12 cellular contexts compared by ENCODE assay signal in the genomic region with DNA sequence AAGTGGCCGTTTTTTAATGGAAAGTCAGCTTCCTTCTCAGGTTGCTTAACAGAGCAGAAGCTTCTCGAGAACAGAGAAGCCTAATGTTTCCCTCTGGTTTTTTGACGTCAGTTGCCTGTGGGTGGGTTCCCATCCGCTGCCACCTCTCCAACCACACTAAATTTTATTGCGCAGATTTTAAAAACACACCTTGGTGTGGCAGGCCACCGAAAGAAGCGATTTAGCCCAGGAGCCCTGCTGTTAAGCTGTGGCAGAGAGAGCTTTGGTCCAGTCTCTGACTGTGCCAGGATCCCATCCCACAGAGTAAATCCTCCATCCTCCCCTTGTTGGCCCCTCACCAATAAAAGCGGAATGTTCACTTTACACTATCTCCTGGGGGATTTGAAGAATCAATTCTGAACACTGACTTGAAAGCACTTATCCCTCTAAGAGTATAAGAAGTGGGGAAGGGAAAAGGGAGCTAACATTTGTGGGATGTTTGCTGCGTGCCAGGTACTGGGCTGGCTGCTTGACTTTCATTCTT.
DNase-seq lines count a peak whose midpoint lies in the region; TF ChIP-seq lines count a peak whose summit lies in the region.
"Had no signal": no experiment of that assay in that cellular context is flagged by ENCODE, and none has a peak within 500 bp of the region (broad histone marks: within the 10 kb centered on the region; RNA-seq: fewer than 3 reads in every experiment).

No MANE protein-coding gene starts in this region.

- no peaks in the 10 kb centered on the region for H3K9me3 ChIP-seq in BE2C
- no peaks in the 10 kb centered on the region for H3K9me3 ChIP-seq in Caco-2

- no peak for TF ChIP-seq CTCF in BE2C (IDR thresholded peaks at IDR 0.05; ENCODE audit: low read depth, low read length)
- no peak for TF ChIP-seq CTCF in glutamatergic neuron (IDR thresholded peaks at IDR 0.05; ENCODE audit: partially characterized antibody, unreplicated experiment)
- no peak for TF ChIP-seq CTCF in progenitor cell of endocrine pancreas (IDR thresholded peaks at IDR 0.05; ENCODE audit: unreplicated experiment)
- no peak for TF ChIP-seq CTCF in Caco-2 (IDR thresholded peaks at IDR 0.05; ENCODE audit: insufficient read depth in 1 of 2, low read depth in 1 of 2, low read length in 1 of 2, severe bottlenecking in 1 of 2, unreplicated experiment in 1 of 2)
- TF ChIP-seq CTCF in GM13977 (IDR thresholded peaks at IDR 0.05; ENCODE audit: extremely low read depth, insufficient read depth, missing control alignments) = no peak

- BruUV-seq in Caco-2 (replicated peaks; lab: Mats Ljungman, UMichigan) = no TSS peak

- intact Hi-C loops in Caco-2 (cut with micrococcal nuclease; ENCODE audit: unreplicated experiment) = no loop called here

- in situ Hi-C loops in SK-MEL-5 (cut with HindIII; ENCODE audit: low pct_unique_long_range_greater_than_20kb, low sequenced_read_pairs) = no loop called here
- in situ Hi-C loops in GM13977 (cut with MboI; ENCODE audit: low pct_unique_long_range_greater_than_20kb, low sequenced_read_pairs, unreplicated experiment) = no loop called here

- CTCF ChIA-PET in Caco-2 (lab: Charles Lee) = no interaction called here

- H3K27me3 ChIP-seq in BE2C (no peaks in the 10 kb centered on the region), Caco-2 (replicated peaks; ENCODE audit: control insufficient read depth, insufficient read depth, low read length) (no peaks in the 10 kb centered on the region)

- H3K4me1 Mint-ChIP-seq in glutamatergic neuron (ENCODE audit: low read depth, unreplicated experiment) (peaks cover 56% of the 10 kb centered on the region), progenitor cell of endocrine pancreas (ENCODE audit: low read depth) (peaks cover 68% of the 10 kb centered on the region), Caco-2 (ENCODE audit: low read depth, unreplicated experiment) (peaks cover 20% of the 10 kb centered on the region)

- no peaks in the 10 kb centered on the region for H3K36me3 Mint-ChIP-seq in glutamatergic neuron (ENCODE audit: unreplicated experiment)
- H3K36me3 Mint-ChIP-seq in progenitor cell of endocrine pancreas (ENCODE audit: insufficient read depth) = peaks cover 2% of the 10 kb centered on the region
- H3K36me3 Mint-ChIP-seq in Caco-2 (ENCODE audit: insufficient read depth, unreplicated experiment) = no peaks in the 10 kb centered on the region

- H3K4me3 Mint-ChIP-seq in glutamatergic neuron (ENCODE audit: unreplicated experiment) = peak overlapping the region; percentile 73
- peak overlapping the region; percentile 7 for H3K4me3 Mint-ChIP-seq in progenitor cell of endocrine pancreas (ENCODE audit: low read depth)
- no peak overlapping the region for H3K4me3 Mint-ChIP-seq in Caco-2 (ENCODE audit: unreplicated experiment)

- H3K4me3 ChIP-seq in BE2C (ENCODE audit: low read depth, low read length) = peak overlapping the region; percentile 31
- H3K4me3 ChIP-seq in Caco-2 (ENCODE audit: low read depth, low read length) = no peak overlapping the region

- H3K9me3 Mint-ChIP-seq in glutamatergic neuron (ENCODE audit: unreplicated experiment) (peaks cover 7% of the 10 kb centered on the region), progenitor cell of endocrine pancreas (ENCODE audit: low read depth) (peaks cover 5% of the 10 kb centered on the region), Caco-2 (ENCODE audit: unreplicated experiment) (no peaks in the 10 kb centered on the region)

- DNase-seq in BE2C (peak; percentile 44), SK-MEL-5 (ENCODE audit: low read depth, low spot score) (peak; percentile 87), glutamatergic neuron (no peak), progenitor cell of endocrine pancreas (ENCODE audit: low spot score, unreplicated experiment) (no peak), Caco-2 (no peak), SHP77 (lab: John Stamatoyannopoulos, UW) (no peak), NCI-H1105 treated with DMSO at 0.1 percent for 48 hours (lab: John Stamatoyannopoulos, UW) (no peak), GM13977 (ENCODE audit: low spot score) (no peak)
- DNase-seq: activated CD4-positive, CD25-positive, alpha-beta regulatory T cell treated with anti-CD3 and anti-CD28 coated beads, Interleukin-2, amount 50 U/mL, for 72 hours; activated naive CD4-positive, alpha-beta T cell; effector CD4-positive, alpha-beta T cell; NCI-H2171 had no signal

- H3K27me3 Mint-ChIP-seq in glutamatergic neuron (ENCODE audit: unreplicated experiment) = peaks cover 2% of the 10 kb centered on the region
- no peaks in the 10 kb centered on the region for H3K27me3 Mint-ChIP-seq in progenitor cell of endocrine pancreas
- H3K27me3 Mint-ChIP-seq in Caco-2 (ENCODE audit: insufficient read depth, unreplicated experiment) = no peaks in the 10 kb centered on the region

- POLR2A ChIA-PET in Caco-2 (lab: Charles Lee) = no interaction called here

- peaks cover 66% of the 10 kb centered on the region for H3K4me1 ChIP-seq in BE2C
- peaks cover 32% of the 10 kb centered on the region for H3K4me1 ChIP-seq in Caco-2

- H3K36me3 ChIP-seq in BE2C = no peaks in the 10 kb centered on the region
- no peaks in the 10 kb centered on the region for H3K36me3 ChIP-seq in Caco-2 (ENCODE audit: control insufficient read depth, insufficient read depth, low read length)

- H3K27ac Mint-ChIP-seq in glutamatergic neuron (ENCODE audit: unreplicated experiment) = peak overlapping the region; percentile 95
- no peak overlapping the region for H3K27ac Mint-ChIP-seq in progenitor cell of endocrine pancreas
- H3K27ac Mint-ChIP-seq in Caco-2 (ENCODE audit: unreplicated experiment) = no peak overlapping the region

Comparison
In these comparisons a context has a peak if more than half of its experiments do, and no peak if none do; other contexts are left out.
1. DNase-seq: peak in BE2C (single experiment) and SK-MEL-5 (single experiment); none in glutamatergic neuron (single experiment), progenitor cell of endocrine pancreas (single experiment), Caco-2 (0 of 2), SHP77 (0 of 2), NCI-H1105 treated with DMSO at 0.1 percent for 48 hours (single experiment) and GM13977 (single experiment).